ENCODE assay signal across 24 cellular contexts in the genomic region with DNA sequence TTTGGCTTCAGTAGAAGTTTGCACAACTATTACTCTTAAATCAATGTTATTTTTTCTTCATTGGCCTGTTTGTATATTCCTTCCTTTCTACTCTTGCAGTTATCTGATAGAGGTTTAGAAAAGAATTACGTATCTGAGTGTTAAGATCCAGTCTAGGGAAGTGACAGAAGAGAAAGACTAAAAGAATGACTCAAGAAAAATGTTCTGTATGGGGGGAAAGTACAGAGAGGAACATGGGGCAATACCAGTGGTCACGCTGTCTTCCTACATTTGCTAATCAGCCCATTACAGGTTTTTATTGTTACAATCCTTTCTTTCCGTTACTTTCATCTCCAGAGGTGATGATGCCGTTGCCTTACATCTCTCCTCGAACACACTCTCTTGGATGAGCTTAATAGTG. TPM values are rescaled to one million over a fixed set of nuclear protein-coding genes. Genes with fewer than 3 reads are reported as not detected.
"Had no signal": no experiment of that assay in that cellular context is flagged by ENCODE, and none has a peak within 500 bp of the region (broad histone marks: within the 10 kb centered on the region; RNA-seq: fewer than 3 reads in every experiment).

No MANE protein-coding gene starts in this region.

- DNase-seq: activated CD4-positive, alpha-beta T cell treated with anti-CD3 and anti-CD28 coated beads, Interleukin-2, amount 50 U/mL, for 1 hour; activated CD8-positive, alpha-beta memory T cell treated with anti-CD3 and anti-CD28 coated beads, Interleukin-2, amount 50 U/mL, for 4 hours; activated naive CD4-positive, alpha-beta T cell treated with anti-CD3 and anti-CD28 coated beads for 36 hours; activated T-cell treated with anti-CD3 and anti-CD28 coated beads, Interleukin-2, amount 50 U/mL, for 4 hours; anterior cingulate cortex; central memory CD4-positive, alpha-beta T cell; colonic mucosa; endodermal cell; foreskin fibroblast; hippocampal formation; islet precursor cell; left colon; lower lobe of right lung; natural killer cell; sigmoid colon; stimulated activated CD4-positive, alpha-beta T cell treated with anti-CD3 and anti-CD28 coated beads, Interleukin-4, amount 100 ng/mL, for 4 hours; stimulated activated naive CD4-positive, alpha-beta T cell treated with Interleukin-2 at 50 U/mL for 16 hours; T1000; thyroid gland; uterus had no signal

- H3K27me3 Mint-ChIP-seq: brain had no signal

- H3K27ac Mint-ChIP-seq: activated naive CD4-positive, alpha-beta T cell treated with anti-CD3 and anti-CD28 coated beads for 36 hours; brain; endodermal cell; natural killer cell had no signal

- H3K36me3 ChIP-seq: colonic mucosa, lower lobe of right lung, sigmoid colon, thyroid gland, uterus had no signal

- H3K27me3 ChIP-seq: colonic mucosa, sigmoid colon, thyroid gland, uterus had no signal

- H3K4me3 Mint-ChIP-seq: activated naive CD4-positive, alpha-beta T cell treated with anti-CD3 and anti-CD28 coated beads for 36 hours; activated T-cell treated with anti-CD3 and anti-CD28 coated beads, Interleukin-2, amount 50 U/mL, for 4 hours; brain; endodermal cell; natural killer cell had no signal

- H3K9me3 ChIP-seq: colonic mucosa, lower lobe of right lung, sigmoid colon, thyroid gland, uterus had no signal

- H3K4me1 Mint-ChIP-seq: natural killer cell had no signal

- H3K4me1 ChIP-seq: colonic mucosa, lower lobe of right lung, parathyroid adenoma, sigmoid colon, uterus had no signal

- H3K9me3 Mint-ChIP-seq: activated naive CD4-positive, alpha-beta T cell treated with anti-CD3 and anti-CD28 coated beads for 36 hours; activated T-cell treated with anti-CD3 and anti-CD28 coated beads, Interleukin-2, amount 50 U/mL, for 4 hours; brain; natural killer cell had no signal

- H3K36me3 Mint-ChIP-seq: brain, natural killer cell had no signal

- ATAC-seq: activated T-cell treated with anti-CD3 and anti-CD28 coated beads, Interleukin-2, amount 50 U/mL, for 4 hours; left colon; lower lobe of right lung had no signal

- H3K4me3 ChIP-seq: colonic mucosa, lower lobe of right lung, sigmoid colon, thyroid gland, uterus had no signal

RNA-seq across cellular contexts. Expression of gene OR10D3, which starts 5.8 kb away (rescaled TPM):
- total RNA-seq: activated naive CD4-positive, alpha-beta T cell treated with anti-CD3 and anti-CD28 coated beads for 36 hours; activated T-cell treated with anti-CD3 and anti-CD28 coated beads, Interleukin-2, amount 50 U/mL, for 4 hours; colonic mucosa; left colon; lower lobe of right lung; mesenteric fat pad; natural killer cell; sigmoid colon; subcutaneous adipose tissue; thyroid gland; uterus had no signal
